Comparison of ENCODE assay signal across 12 cellular contexts in genomic region chr11:48043111-48043997, GRCh38.
DNase-seq lines count a peak whose midpoint lies in the region; ATAC-seq and TF ChIP-seq lines count a peak whose summit lies in the region.
"Had no signal": no experiment of that assay in that cellular context is flagged by ENCODE, and none has a peak within 500 bp of the region (broad histone marks: within the 10 kb centered on the region; RNA-seq: fewer than 3 reads in every experiment).

No MANE protein-coding gene starts in this region.

- H3K4me1 ChIP-seq in CD8-positive, alpha-beta memory T cell (ENCODE audit: insufficient read depth, low read length): peaks cover 43% of the 10 kb centered on the region
- H3K4me1 ChIP-seq in esophagus squamous epithelium: peaks cover 0 to 7% (median 3%) of the 10 kb centered on the region in 3 donors

- peaks cover 60 to 72% (median 64%) of the 10 kb centered on the region in 3 donors for H3K4me1 Mint-ChIP-seq in CD8-positive, alpha-beta memory T cell
- H3K4me1 Mint-ChIP-seq in natural killer cell: peaks cover 61 to 77% of the 10 kb centered on the region in 2 donors

- H3K36me3 ChIP-seq in CD8-positive, alpha-beta memory T cell (ENCODE audit: insufficient read depth, low read length): no peaks in the 10 kb centered on the region
- no peaks in the 10 kb centered on the region for H3K36me3 ChIP-seq in esophagus squamous epithelium

- peak overlapping the region; percentile 43 for H3K4me3 ChIP-seq in CD8-positive, alpha-beta memory T cell (ENCODE audit: low read length)
- H3K4me3 ChIP-seq in esophagus squamous epithelium: no peak overlapping the region

- TF ChIP-seq POLR2A in esophagus squamous epithelium (IDR thresholded peaks at IDR 0.05): no peak

- peaks cover 0 to 20% (median 7%) of the 10 kb centered on the region in 3 donors for H3K36me3 Mint-ChIP-seq in CD8-positive, alpha-beta memory T cell
- no peaks in the 10 kb centered on the region for H3K36me3 Mint-ChIP-seq in natural killer cell

- H3K4me3 Mint-ChIP-seq in CD8-positive, alpha-beta memory T cell: peak overlapping the region in 2 of 7 donors; percentile 1 to 43
- H3K4me3 Mint-ChIP-seq in natural killer cell: peak overlapping the region; percentile 9

- H3K27ac ChIP-seq in CD8-positive, alpha-beta memory T cell (ENCODE audit: low read depth, low read length): no peak overlapping the region
- H3K27ac ChIP-seq in esophagus squamous epithelium: peak overlapping the region in 1 of 4 donors; percentile 7

- TF ChIP-seq CTCF in natural killer cell (IDR thresholded peaks at IDR 0.05) (no peak), esophagus squamous epithelium (IDR thresholded peaks at IDR 0.05) (no peak)

- no peaks in the 10 kb centered on the region for H3K27me3 Mint-ChIP-seq in CD8-positive, alpha-beta memory T cell
- no peaks in the 10 kb centered on the region for H3K27me3 Mint-ChIP-seq in natural killer cell (ENCODE audit: low read depth in 2 of 2)
- H3K27me3 Mint-ChIP-seq: progenitor cell of endocrine pancreas had no signal

- WGBS in esophagus squamous epithelium, 2 donors: 63 to 67% methylated on average over 8 of the region's 8 CpGs

- H3K27ac Mint-ChIP-seq in CD8-positive, alpha-beta memory T cell: peak overlapping the region in 7 of 8 donors; percentile 31 to 84 (median 69)
- peak overlapping the region; percentile 73 to 85 for H3K27ac Mint-ChIP-seq in natural killer cell

- intact Hi-C loops in natural killer cell (cut with micrococcal nuclease): no loop called here
- intact Hi-C loops in esophagus squamous epithelium (cut with DNase I): no loop called here
- intact Hi-C loops in left cardiac atrium (cut with DNase I): no loop called here

- peak; percentile 77 for ATAC-seq in GM19395 (IDR thresholded peaks at IDR 0.05; ENCODE audit: unreplicated experiment)
- peak in 1 of 3 donors; percentile 43 for ATAC-seq in natural killer cell
- no peak for ATAC-seq in HG02623 (IDR thresholded peaks at IDR 0.05; ENCODE audit: unreplicated experiment)
- no peak for ATAC-seq in left cardiac atrium

- no peak for DNase-seq in CD8-positive, alpha-beta memory T cell
- DNase-seq in UCSD-AML1 (lab: John Stamatoyannopoulos, UW; ENCODE audit: unreplicated experiment): peak; percentile 33
- no peak for DNase-seq in natural killer cell
- DNase-seq in esophagus squamous epithelium (lab: John Stamatoyannopoulos, UW): no peak
- DNase-seq in amygdala (lab: John Stamatoyannopoulos, UW): no peak
- DNase-seq in left cardiac atrium: no peak
- DNase-seq: DMS53; effector memory CD4-positive, alpha-beta T cell; NCI-H187 treated with DMSO at 0.1 percent for 48 hours had no signal

- H3K27me3 ChIP-seq in CD8-positive, alpha-beta memory T cell (ENCODE audit: insufficient read depth, low read length, poor library complexity, severe bottlenecking): no peaks in the 10 kb centered on the region
- no peaks in the 10 kb centered on the region for H3K27me3 ChIP-seq in esophagus squamous epithelium

- CTCF ChIA-PET in CD8-positive, alpha-beta memory T cell (lab: Charles Lee): interaction anchor here (1.0 to 1.2 kb wide), 2 partner anchors 8 to 52 kb away, joined by 3 read pairs; no protein-coding TSS in a partner anchor

- H3K9me3 Mint-ChIP-seq in CD8-positive, alpha-beta memory T cell: no peaks in the 10 kb centered on the region
- no peaks in the 10 kb centered on the region for H3K9me3 Mint-ChIP-seq in natural killer cell

- H3K9me3 ChIP-seq in CD8-positive, alpha-beta memory T cell (ENCODE audit: low read length): no peaks in the 10 kb centered on the region
- no peaks in the 10 kb centered on the region for H3K9me3 ChIP-seq in esophagus squamous epithelium

- POLR2A ChIA-PET in CD8-positive, alpha-beta memory T cell (lab: Charles Lee): no interaction called here
